17 cellular contexts compared by ENCODE assay signal in genomic region chr11:74540270-74540669, GRCh38. TPM values are rescaled to one million over a fixed set of nuclear protein-coding genes. Genes with fewer than 3 reads are reported as not detected.
DNase-seq lines count a peak whose midpoint lies in the region; ATAC-seq and TF ChIP-seq lines count a peak whose summit lies in the region.
"Had no signal": no experiment of that assay in that cellular context is flagged by ENCODE, and none has a peak within 500 bp of the region (broad histone marks: within the 10 kb centered on the region; RNA-seq: fewer than 3 reads in every experiment).

No MANE protein-coding gene starts in this region.

- no peak overlapping the region for H4K8ac ChIP-seq in mesendoderm (ENCODE audit: low read depth, low read length)

- H3K4me3 ChIP-seq in GM23338 (no peak overlapping the region), HEK293 (ENCODE audit: low read depth, low read length) (no peak overlapping the region), OCI-LY7 (ENCODE audit: low read depth, low read length, poor library complexity, severe bottlenecking) (no peak overlapping the region), mesendoderm (ENCODE audit: low read length) (no peak overlapping the region), SJCRH30 (no peak overlapping the region)

- H3K4ac ChIP-seq in mesendoderm (ENCODE audit: low read depth, low read length) = no peak overlapping the region

- peaks cover 8% of the 10 kb centered on the region for H3K27me3 Mint-ChIP-seq in GM23338 (ENCODE audit: insufficient read depth, low read depth, poor library complexity)

- H4K5ac ChIP-seq in mesendoderm (ENCODE audit: low read length) = no peak overlapping the region

- no peak overlapping the region for H3K27ac Mint-ChIP-seq in GM23338
- H3K27ac Mint-ChIP-seq: CD4-positive, alpha-beta T cell; H9 had no signal

- H3K36me3 ChIP-seq in GM23338 (ENCODE audit: insufficient read depth) = no peaks in the 10 kb centered on the region
- H3K36me3 ChIP-seq in HEK293 (ENCODE audit: control insufficient read depth in 2 of 2, insufficient read depth in 1 of 2, low read length in 2 of 2) = no peaks in the 10 kb centered on the region
- H3K36me3 ChIP-seq in OCI-LY7 (ENCODE audit: insufficient read depth, low read length) = no peaks in the 10 kb centered on the region
- H3K36me3 ChIP-seq in mesendoderm (ENCODE audit: control insufficient read depth, insufficient read depth, low read length) = no peaks in the 10 kb centered on the region
- no peaks in the 10 kb centered on the region for H3K36me3 ChIP-seq in SJCRH30
- H3K36me3 ChIP-seq: BE2C had no signal

- H3K27ac ChIP-seq in GM23338 (ENCODE audit: low read depth) (no peak overlapping the region), HEK293 (ENCODE audit: extremely low read depth, low read depth, low read length) (no peak overlapping the region), OCI-LY7 (ENCODE audit: low read depth, low read length, poor library complexity, severe bottlenecking) (no peak overlapping the region), mesendoderm (ENCODE audit: low read depth, low read length) (no peak overlapping the region), SJCRH30 (no peak overlapping the region)

- H3K4me1 Mint-ChIP-seq in GM23338 = peaks cover 14% of the 10 kb centered on the region; the same call in 1 of the 3 replicates

- 0 out of 2 replicates have a peak, but pooled peaks cover 3% of the 10 kb centered on the region for H3K9me2 ChIP-seq in GM23338 (ENCODE audit: insufficient read depth)
- no peaks in the 10 kb centered on the region for H3K9me2 ChIP-seq in OCI-LY7 (ENCODE audit: insufficient read depth, low read length)

- H3F3A ChIP-seq in GM23338 (replicated peaks; ENCODE audit: low read depth) = no peaks in the 10 kb centered on the region

- no peak overlapping the region for H3K18ac ChIP-seq in mesendoderm (ENCODE audit: low read length)

- no peaks in the 10 kb centered on the region for H3K79me2 ChIP-seq in GM23338 (replicated peaks; ENCODE audit: insufficient read depth)
- H3K79me2 ChIP-seq in OCI-LY7 (ENCODE audit: insufficient read depth, low read depth, low read length) = no peaks in the 10 kb centered on the region
- no peaks in the 10 kb centered on the region for H3K79me2 ChIP-seq in mesendoderm (ENCODE audit: control insufficient read depth, insufficient read depth, low read length)

- no peak overlapping the region for H3K9ac ChIP-seq in mesendoderm (ENCODE audit: low read length)

- H2BK15ac ChIP-seq in mesendoderm (replicated peaks; ENCODE audit: low read depth) = no peak overlapping the region

- intact Hi-C loops in OCI-LY7 (cut with micrococcal nuclease; ENCODE audit: unreplicated experiment) = no loop called here

- H3K4me1 ChIP-seq in GM23338 (ENCODE audit: insufficient read depth) (peaks cover 2% of the 10 kb centered on the region; the same call in 1 of the 2 replicates), HEK293 (ENCODE audit: control insufficient read depth, insufficient read depth, low read length) (no peaks in the 10 kb centered on the region), OCI-LY7 (ENCODE audit: insufficient read depth, low read length, poor library complexity, severe bottlenecking) (no peaks in the 10 kb centered on the region), mesendoderm (ENCODE audit: control insufficient read depth, low read depth, low read length) (no peaks in the 10 kb centered on the region), SJCRH30 (no peaks in the 10 kb centered on the region)

- CTCF ChIA-PET in HEK293 (lab: Yijun Ruan, JAX) = no interaction called here
- CTCF ChIA-PET in OCI-LY7 (lab: Charles Lee; ENCODE audit: unreplicated experiment) = no interaction called here

- DNase-seq in GM23338 (ENCODE audit: low spot score) (peak; percentile 34), OCI-LY7 (ENCODE audit: low spot score) (peak; percentile 10), mesendoderm (peak; percentile 24), NCI-H510A treated with DMSO at 0.1 percent for 48 hours (lab: John Stamatoyannopoulos, UW) (no peak), NCI-H187 treated with DMSO at 0.1 percent for 48 hours (lab: John Stamatoyannopoulos, UW) (no peak), SJCRH30 (no peak), OCI-M1 (lab: John Stamatoyannopoulos, UW) (no peak)
- DNase-seq: ACHN; BE2C; C1 segment of cervical spinal cord; Caco-2; CD4-positive, alpha-beta T cell; DMS79 treated with DMSO at 0.1 percent for 48 hours; GF-D8; GOT3; H9 had no signal

- H3K4me2 ChIP-seq in GM23338 (no peak overlapping the region), OCI-LY7 (ENCODE audit: low read length) (no peak overlapping the region), mesendoderm (ENCODE audit: low read length) (no peak overlapping the region)

- ATAC-seq in GM23338 = no peak

- POLR2A ChIA-PET in HEK293 (lab: Yijun Ruan, JAX) (no interaction called here), OCI-LY7 (lab: Charles Lee) (interaction anchor here (0.6 kb wide), 1 partner anchor 166 kb away, joined by 4 read pairs; no protein-coding TSS in a partner anchor)

- peaks cover 49% of the 10 kb centered on the region for H3K9me3 Mint-ChIP-seq in GM23338

- H3K27me3 ChIP-seq in GM23338 (ENCODE audit: insufficient read depth) = no peaks in the 10 kb centered on the region
- H3K27me3 ChIP-seq in mesendoderm (ENCODE audit: insufficient read depth, low read length, poor library complexity) = no peaks in the 10 kb centered on the region
- H3K27me3 ChIP-seq in SJCRH30 = no peaks in the 10 kb centered on the region
- H3K27me3 ChIP-seq: BE2C had no signal

- no peak overlapping the region for H3K56ac ChIP-seq in mesendoderm (ENCODE audit: low read length)

- TF ChIP-seq CTCF in GM23338 (conservative IDR thresholded peaks at IDR 0.05; ENCODE audit: low read depth in 2 of 2) = no peak
- TF ChIP-seq CTCF in HEK293 (tag by site-specific recombination; IDR thresholded peaks at IDR 0.05) = no peak
- TF ChIP-seq CTCF in OCI-LY7 (conservative IDR thresholded peaks at IDR 0.05; ENCODE audit: low read length) = no peak

- H3K9me3 ChIP-seq in HEK293 (ENCODE audit: control insufficient read depth, insufficient read depth, low read depth, low read length) = no peaks in the 10 kb centered on the region
- peaks cover 13% of the 10 kb centered on the region for H3K9me3 ChIP-seq in OCI-LY7 (ENCODE audit: low read length)
- no peaks in the 10 kb centered on the region for H3K9me3 ChIP-seq in SJCRH30 (replicated peaks)
- H3K9me3 ChIP-seq: BE2C had no signal

- H3K23ac ChIP-seq in mesendoderm (ENCODE audit: low read length) = no peak overlapping the region

- H2BK5ac ChIP-seq in mesendoderm (ENCODE audit: low read length) = no peak overlapping the region

- no peak overlapping the region for H2AFZ ChIP-seq in GM23338
- no peak overlapping the region for H2AFZ ChIP-seq in OCI-LY7 (ENCODE audit: low read length)

- no TSS peak for BruUV-seq in OCI-LY7 (replicated peaks; lab: Mats Ljungman, UMichigan)

- H4K20me1 ChIP-seq in GM23338 (replicated peaks; ENCODE audit: insufficient read depth) (no peaks in the 10 kb centered on the region), OCI-LY7 (ENCODE audit: insufficient read depth, low read length) (no peaks in the 10 kb centered on the region)

- H3K36me3 Mint-ChIP-seq in GM23338 (ENCODE audit: low read depth) = peaks cover 20% of the 10 kb centered on the region; the same call in 2 of the 3 replicates

- H2AK5ac ChIP-seq in mesendoderm (ENCODE audit: low read length) = no peak overlapping the region

- no peaks in the 10 kb centered on the region for H3K79me1 ChIP-seq in mesendoderm (ENCODE audit: low read length)

- no peak overlapping the region for H3K4me3 Mint-ChIP-seq in GM23338
- H3K4me3 Mint-ChIP-seq: CD4-positive, alpha-beta T cell; H9 had no signal

- WGBS in mesendoderm (ENCODE audit: extremely low coverage, insufficient coverage, low lambda C conversion rate) = no CpG with 5 or more reads among the region's 9 CpGs

- H2BK120ac ChIP-seq in mesendoderm (ENCODE audit: low read depth, low read length) = no peak overlapping the region

TF ChIP-seq in GM23338, 12 proteins besides CTCF, POLR2A, EP300 and RAD21 (continues in another document):
- TF ChIP-seq ZNF114 (CRISPR knock-in tag; IDR thresholded peaks at IDR 0.05) (no peak), JUNB (IDR thresholded peaks at IDR 0.05; ENCODE audit: unreplicated experiment) (no peak), ETS1 (IDR thresholded peaks at IDR 0.05) (no peak)

TF ChIP-seq in HEK293, 187 proteins besides CTCF, POLR2A, EP300 and RAD21:
- TF ChIP-seq ZFP37 (tag by site-specific recombination; IDR thresholded peaks at IDR 0.05) (no peak), TRIM28 (IDR thresholded peaks at IDR 0.05; ENCODE audit: borderline replicate concordance, low read length) (peak; percentile 96; the same call in 1 of the 2 replicates)

RNA-seq across cellular contexts. Expression of gene LIPT2, which starts 46.7 kb away (rescaled TPM):
- total RNA-seq in GM23338 (2014; rRNA removed; shearing (Covaris generic)) = 16.9 and 19.5 TPM in 2 replicates
- 5.9 and 8.2 TPM in 2 replicates for polyA plus RNA-seq in GM23338 (2016; fragmentation: Nextera tagmentation; extraction: Ambion mirVana)
- total RNA-seq in OCI-LY7 (2014; rRNA removed; shearing (Covaris generic)) = 11.8 and 14.3 TPM in 2 replicates
- 10.9 TPM in 2 replicates for total RNA-seq in OCI-LY7 (2022)
- polyA plus RNA-seq in mesendoderm (2013, experiment 1 of 2) = 8.3 TPM
- 9.1 TPM for polyA plus RNA-seq in mesendoderm (2013, experiment 2 of 2)
- total RNA-seq in SJCRH30 (2014; rRNA removed; shearing (Covaris generic)) = 2.6 and 5.1 TPM in 2 replicates

RNA-seq across cellular contexts. Expression of gene POLD3, which starts 52.1 kb away (rescaled TPM):
- 17.6 and 21.9 TPM in 2 replicates for total RNA-seq in GM23338 (2014; rRNA removed; shearing (Covaris generic))
- 40.9 and 50.1 TPM in 2 replicates for polyA plus RNA-seq in GM23338 (2016; fragmentation: Nextera tagmentation; extraction: Ambion mirVana)
- total RNA-seq in OCI-LY7 (2014; rRNA removed; shearing (Covaris generic)) = 38.8 and 43.0 TPM in 2 replicates
- total RNA-seq in OCI-LY7 (2022) = 39.3 and 40.7 TPM in 2 replicates
- polyA plus RNA-seq in mesendoderm (2013, experiment 1 of 2) = 25.4 TPM
- polyA plus RNA-seq in mesendoderm (2013, experiment 2 of 2) = 24.6 TPM
- total RNA-seq in SJCRH30 (2014; rRNA removed; shearing (Covaris generic)) = 25.2 and 28.4 TPM in 2 replicates

Comparison
In these comparisons a context has a peak if more than half of its experiments do, and no peak if none do; other contexts are left out.
1. DNase-seq: peak in GM23338 (single experiment), OCI-LY7 (single experiment) and mesendoderm (single experiment); none in NCI-H510A treated with DMSO at 0.1 percent for 48 hours (single experiment), NCI-H187 treated with DMSO at 0.1 percent for 48 hours (single experiment), SJCRH30 (0 of 2) and OCI-M1 (single experiment).